20 cellular contexts compared by ENCODE assay signal in the genomic region with DNA sequence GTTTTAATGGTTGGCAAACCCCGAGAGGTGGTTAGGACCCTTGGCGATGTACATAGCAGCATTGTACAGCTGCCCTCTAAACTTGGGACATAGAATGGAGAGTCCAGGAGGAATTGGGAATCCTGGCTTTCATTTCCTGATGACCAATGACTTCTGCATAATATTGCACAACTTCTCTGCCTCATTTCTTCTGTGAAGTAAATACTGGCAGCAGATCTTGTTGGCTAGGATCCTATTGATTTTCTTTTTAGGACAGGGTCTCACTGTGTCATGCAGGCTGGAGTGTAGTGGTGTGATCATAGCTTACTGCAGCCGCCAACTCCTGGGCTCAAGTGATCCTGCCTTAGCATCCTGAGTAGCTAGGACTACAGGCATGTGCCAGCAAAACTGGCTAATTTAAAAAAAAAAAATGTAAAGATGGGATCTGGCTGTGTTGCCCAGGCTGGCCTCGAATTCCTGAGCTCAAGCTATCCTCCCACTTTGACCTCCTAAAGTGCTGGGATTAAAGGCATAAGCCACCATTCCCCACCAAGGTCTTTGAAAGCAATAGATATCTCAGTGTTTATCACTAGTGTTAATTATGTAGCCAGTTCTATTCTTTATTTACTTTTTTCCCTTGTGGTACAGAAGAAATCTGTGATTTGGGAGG. TPM values are rescaled to one million over a fixed set of nuclear protein-coding genes. Genes with fewer than 3 reads are reported as not detected.
A peak's percentile ranks its signal among the peaks of the same experiment; 100 is the strongest.
DNase-seq lines count a peak whose midpoint lies in the region; ATAC-seq, FAIRE-seq and TF ChIP-seq lines count a peak whose summit lies in the region.
"Had no signal": no experiment of that assay in that cellular context is flagged by ENCODE, and none has a peak within 500 bp of the region (broad histone marks: within the 10 kb centered on the region; RNA-seq: fewer than 3 reads in every experiment).

No MANE protein-coding gene starts in this region.

- H3K9me2 ChIP-seq in GM23248 (ENCODE audit: insufficient read depth): no peaks in the 10 kb centered on the region

- TF ChIP-seq EP300 in H1 (IDR thresholded peaks at IDR 0.05; ENCODE audit: borderline replicate concordance in 1 of 2, low read depth in 2 of 2, low read length in 2 of 2) (no peak), sigmoid colon (IDR thresholded peaks at IDR 0.05) (no peak)

- no peaks in the 10 kb centered on the region; the same call in 1 of the 2 replicates for H3K79me1 ChIP-seq in H1 (ENCODE audit: low read depth, low read length)

- H3K36me3 ChIP-seq in GM23248 (ENCODE audit: low read depth) (peaks cover 28% of the 10 kb centered on the region), H1 (ENCODE audit: control insufficient read depth in 2 of 4, insufficient read depth in 4 of 4, low read length in 3 of 4) (peaks cover 15 to 60% (median 46%) of the 10 kb centered on the region in 4 experiments), left ventricle myocardium inferior (peaks cover 29% of the 10 kb centered on the region), sigmoid colon (peaks cover 0 to 13% (median 0%) of the 10 kb centered on the region in 4 donors)

- intact Hi-C loops in left ventricle myocardium inferior (cut with micrococcal nuclease) (no loop called here), sigmoid colon (cut with DNase I) (no loop called here)

- no peak overlapping the region for H2AFZ ChIP-seq in GM23248
- H2AFZ ChIP-seq in H1 (ENCODE audit: low read length): no peak overlapping the region

- no peak overlapping the region for H3K4ac ChIP-seq in H1 (replicated peaks; ENCODE audit: insufficient read length, low read depth, low read length)

- POLR2A ChIA-PET in H1 (lab: Charles Lee; ENCODE audit: partially characterized antibody): interaction anchor here (0.6 to 2.3 kb wide), 12 partner anchors 10 to 685 kb away, joined by 3 to 6 read pairs (median 3); partner anchors contain the start of gene MKLN1

- peaks cover 46% of the 10 kb centered on the region for H3K4me1 ChIP-seq in GM23248 (ENCODE audit: insufficient read depth)
- H3K4me1 ChIP-seq in H1 (replicated peaks in 1 of 4; ENCODE audit: control insufficient read depth in 3 of 4, insufficient read depth in 4 of 4, low read length in 3 of 4): peaks cover 0 to 5% (median 0%) of the 10 kb centered on the region in 4 experiments; a peak in 1 of 7 replicates
- peaks cover 38% of the 10 kb centered on the region for H3K4me1 ChIP-seq in left ventricle myocardium inferior
- H3K4me1 ChIP-seq in sigmoid colon: peaks cover 0 to 22% (median 13%) of the 10 kb centered on the region in 4 donors
- H3K4me1 ChIP-seq: ascending aorta had no signal

- H3F3A ChIP-seq in GM23248 (ENCODE audit: insufficient read depth): peaks cover 96% of the 10 kb centered on the region

- no peak overlapping the region for H3K9ac ChIP-seq in GM23248
- H3K9ac ChIP-seq in H1 (replicated peaks in 1 of 4; ENCODE audit: extremely low read depth in 1 of 4, low read depth in 3 of 4, low read length in 3 of 4): no peak overlapping the region

- no peaks in the 10 kb centered on the region; the same call in 1 of the 2 replicates for H3K23me2 ChIP-seq in H1 (ENCODE audit: low read depth, low read length)

- no peak overlapping the region for H2BK15ac ChIP-seq in H1 (ENCODE audit: low read length)

- H3K14ac ChIP-seq in H1 (ENCODE audit: insufficient read length): no peak overlapping the region

- H4K8ac ChIP-seq in H1 (ENCODE audit: extremely low read depth, insufficient read depth, low read length): no peak overlapping the region

- H3K4me3 ChIP-seq in GM23248: no peak overlapping the region
- H3K4me3 ChIP-seq in H1 (ENCODE audit: extremely low read depth in 1 of 4, insufficient read depth in 2 of 4, low read depth in 3 of 4, low read length in 4 of 4): no peak overlapping the region
- no peak overlapping the region for H3K4me3 ChIP-seq in left ventricle myocardium inferior
- no peak overlapping the region for H3K4me3 ChIP-seq in sigmoid colon
- H3K4me3 ChIP-seq: ascending aorta, SJCRH30 had no signal

- H3K4me2 ChIP-seq in GM23248 (ENCODE audit: unreplicated experiment): no peak overlapping the region
- H3K4me2 ChIP-seq in H1 (ENCODE audit: insufficient read depth in 1 of 2, low read depth in 2 of 2, low read length in 2 of 2): no peak overlapping the region

- no peak for TF ChIP-seq RAD21 in H1 (IDR thresholded peaks at IDR 0.05 in 1 of 2, conservative IDR thresholded peaks at IDR 0.05 in 1 of 2; ENCODE audit: low read depth in 2 of 2, low read length in 2 of 2)

- no peak overlapping the region for H3K18ac ChIP-seq in H1 (ENCODE audit: extremely low read depth, low read length)

- no peak overlapping the region for H4K5ac ChIP-seq in H1 (ENCODE audit: insufficient read length, low read depth, low read length)

- no peak overlapping the region for H2BK12ac ChIP-seq in H1 (ENCODE audit: low read depth, low read length)

- FAIRE-seq in H1 (lab: Jason Lieb, UNC): no peak
- FAIRE-seq: frontal cortex had no signal

- CTCF ChIA-PET in H1 (lab: Charles Lee; ENCODE audit: partially characterized antibody): interaction anchor here (0.7 to 4.0 kb wide), 6 partner anchors 9 to 157 kb away, joined by 3 to 22 read pairs (median 4); no protein-coding TSS in a partner anchor

- H3K27ac ChIP-seq in GM23248 (peak overlapping the region; percentile 36; the same call in 1 of the 2 replicates), H1 (ENCODE audit: low read depth, low read length) (no peak overlapping the region), left ventricle myocardium inferior (replicated peaks) (peak overlapping the region; percentile 60), sigmoid colon (peak overlapping the region; percentile 19 to 42 (median 40))
- H3K27ac ChIP-seq: SJCRH30 had no signal

- no peaks in the 10 kb centered on the region for H3K79me2 ChIP-seq in GM23248 (ENCODE audit: insufficient read depth)
- no peaks in the 10 kb centered on the region for H3K79me2 ChIP-seq in H1 (ENCODE audit: control insufficient read depth in 1 of 2, insufficient read depth in 2 of 2, low read length in 2 of 2)

- H3K27me3 ChIP-seq in GM23248 (replicated peaks; ENCODE audit: insufficient read depth) (no peaks in the 10 kb centered on the region), H1 (replicated peaks in 1 of 4; ENCODE audit: control insufficient read depth in 3 of 4, extremely low read depth in 1 of 4, insufficient read depth in 3 of 4, low read length in 3 of 4) (no peaks in the 10 kb centered on the region), left ventricle myocardium inferior (ENCODE audit: low read depth) (no peaks in the 10 kb centered on the region), sigmoid colon (no peaks in the 10 kb centered on the region)
- H3K27me3 ChIP-seq: ascending aorta, SJCRH30 had no signal

- H3K9me3 ChIP-seq in GM23248 (ENCODE audit: low read depth) (no peaks in the 10 kb centered on the region), H1 (ENCODE audit: insufficient read depth in 2 of 2, low read depth in 1 of 2, low read length in 1 of 2) (no peaks in the 10 kb centered on the region), left ventricle myocardium inferior (replicated peaks) (no peaks in the 10 kb centered on the region), sigmoid colon (no peaks in the 10 kb centered on the region)
- H3K9me3 ChIP-seq: ascending aorta, SJCRH30 had no signal

- in situ Hi-C loops in GM23248 (cut with MboI): no loop called here

- H2BK5ac ChIP-seq in H1 (ENCODE audit: low read depth, low read length): no peak overlapping the region

- H4K91ac ChIP-seq in H1 (replicated peaks; ENCODE audit: insufficient read length, low read length): no peak overlapping the region

- H3K56ac ChIP-seq in H1 (replicated peaks; ENCODE audit: insufficient read length, low read depth, low read length): no peak overlapping the region

- DNase-seq in GM23248 (peak; percentile 73), H1 (ENCODE audit: low read depth in 1 of 2, low spot score in 2 of 2) (no peak), left ventricle myocardium inferior (no peak), sigmoid colon (no peak), DMS 273 treated with DMSO at 0.1 percent for 48 hours (lab: John Stamatoyannopoulos, UW) (no peak)
- DNase-seq in stimulated activated CD4-positive, alpha-beta T cell treated with anti-CD3 and anti-CD28 coated beads, Interleukin-4, amount 100 ng/mL, for 4 hours: no peak
- DNase-seq: activated CD4-positive, alpha-beta T cell treated with anti-CD3 and anti-CD28 coated beads, Interleukin-2, amount 50 U/mL, for 48 hours; activated naive CD4-positive, alpha-beta T cell treated with anti-CD3 and anti-CD28 coated beads, Interleukin-2, amount 10 ng/mL, durations not matched to agents 7 days and 5 days; activated T-cell treated with anti-CD3 and anti-CD28 coated beads, Interleukin-2, amount 50 U/mL, for 4 hours; DMS79 treated with DMSO at 0.1 percent for 48 hours; effector memory CD4-positive, alpha-beta T cell; NCI-H1436 treated with DMSO at 0.1 percent for 48 hours; PC-3; SJCRH30; T-helper 17 cell had no signal

- no peak; a peak in 1 of 3 replicates for TF ChIP-seq POLR2A in H1 (IDR thresholded peaks at IDR 0.05; ENCODE audit: control extremely low read depth in 1 of 2, low read depth in 2 of 2, low read length in 2 of 2)
- TF ChIP-seq POLR2A in sigmoid colon (IDR thresholded peaks at IDR 0.05): no peak

- H2BK120ac ChIP-seq in H1 (replicated peaks; ENCODE audit: low read depth, low read length): no peak overlapping the region

- H4K20me1 ChIP-seq in GM23248 (ENCODE audit: insufficient read depth) (no peaks in the 10 kb centered on the region), H1 (replicated peaks in 1 of 2; ENCODE audit: control insufficient read depth in 1 of 2, insufficient read depth in 2 of 2, low read length in 2 of 2) (peaks cover 5% of the 10 kb centered on the region in 2 experiments)

- WGBS in GM23248 (ENCODE audit: low coverage in 1 of 2, low lambda C conversion rate in 2 of 2, missing lambda C conversion rate in 2 of 2), 2 experiments: 66 to 68% methylated on average over 4 of the region's 4 CpGs
- WGBS in H1 (ENCODE audit: extremely low coverage in 1 of 2, insufficient coverage in 1 of 2, insufficient read length in 1 of 2, insufficient replicate concordance in 2 of 2, low coverage in 1 of 2, low lambda C conversion rate in 2 of 2, missing lambda C conversion rate in 1 of 2), 2 experiments: 98% methylated on average over 4 of the region's 4 CpGs; no CpG with 5 or more reads in 1 of the 2 experiments
- 90 to 94% methylated on average over 4 of the region's 4 CpGs for WGBS in sigmoid colon, 2 donors

- H3K23ac ChIP-seq in H1 (ENCODE audit: insufficient read length): no peak overlapping the region

- no peak for TF ChIP-seq CTCF in H1 (IDR thresholded peaks at IDR 0.05; ENCODE audit: control extremely low read depth in 1 of 3, insufficient read depth in 1 of 3, low read depth in 1 of 3, low read length in 3 of 3)
- TF ChIP-seq CTCF in left ventricle myocardium inferior (IDR thresholded peaks at IDR 0.05; ENCODE audit: borderline replicate concordance): no peak
- no peak for TF ChIP-seq CTCF in sigmoid colon (IDR thresholded peaks at IDR 0.05)

- no peak overlapping the region for H2BK20ac ChIP-seq in H1 (ENCODE audit: low read length)

- no peak for ATAC-seq in HG03565 (IDR thresholded peaks at IDR 0.05; ENCODE audit: unreplicated experiment)
- no peak for ATAC-seq in HG02571 (IDR thresholded peaks at IDR 0.05; ENCODE audit: unreplicated experiment)
- ATAC-seq: activated T-cell treated with anti-CD3 and anti-CD28 coated beads, Interleukin-2, amount 50 U/mL, for 4 hours; PC-3; stimulated activated memory B cell treated with anti-CD40 and anti-IgM and Interleukin-4, amounts not matched to agents 10 μg/mL and 1 μg/mL and 100 μg/mL, for 72 hours; T-helper 17 cell had no signal

- H2AK5ac ChIP-seq in H1 (ENCODE audit: low read depth, low read length): no peak overlapping the region

RNA-seq across cellular contexts. Expression of gene PODXL, which starts 58.1 kb away (rescaled TPM):
- total RNA-seq in GM23248 (2014; rRNA removed; shearing (Covaris generic)): 42.7 and 50.1 TPM in 2 replicates
- polyA plus RNA-seq in GM23248 (2016; fragmentation: Nextera tagmentation; extraction: Ambion mirVana): 32.8 and 33.6 TPM in 2 replicates
- total RNA-seq in H1 (2021; fragmentation: NEBNext Ultra II Directional; extraction: Animal tissue kit (Norgen Biotek cat#: 25700)): 925 and 945 TPM in 2 replicates
- 638 and 872 TPM in 2 replicates for polyA plus RNA-seq in H1 (2011; rRNA removed)
- 613 TPM for polyA plus RNA-seq in H1 (2011; cell fraction: cytosol; rRNA removed)
- 1,168 TPM for polyA plus RNA-seq in H1 (2011; cell fraction: nucleus; rRNA removed)
- polyA plus RNA-seq in H1 (2012, experiment 1 of 2): 630 to 776 TPM (median 695 TPM) in 4 replicates
- 245 TPM for polyA plus RNA-seq in H1 (2012, experiment 2 of 2)
- 1,216 TPM for polyA plus RNA-seq in H1 (2013, experiment 1 of 2)
- 1,270 TPM for polyA plus RNA-seq in H1 (2013, experiment 2 of 2)
- 937 and 993 TPM in 2 replicates for polyA minus RNA-seq in H1 (2011; rRNA and poly(A)+ RNA removed)
- polyA minus RNA-seq in H1 (2011; cell fraction: cytosol; rRNA and poly(A)+ RNA removed): 707 TPM
- polyA minus RNA-seq in H1 (2011; cell fraction: nucleus; rRNA and poly(A)+ RNA removed): 436 TPM
- total RNA-seq in left ventricle myocardium inferior: 67.4 TPM
- 10 to 100 TPM; 15.8 to 23.2 (median 20.2) TPM for total RNA-seq in sigmoid colon
- polyA plus RNA-seq in sigmoid colon: 1 to 10 TPM; 1.2 to 8.8 (median 3.0) TPM

Comparison
In these comparisons a context has a peak if more than half of its experiments do, and no peak if none do; other contexts are left out.
1. RNA of gene PODXL, which starts 58.1 kb away (total RNA-seq): 925 to 945 TPM in H1; 67.4 TPM in left ventricle myocardium inferior (single experiment), 42.7 to 50.1 TPM in GM23248 and 15.8 to 23.2 TPM in sigmoid colon; every median in the first group is over 10 times any median in the second.